Comparison of ENCODE assay signal across 8 cellular contexts in the genomic region with DNA sequence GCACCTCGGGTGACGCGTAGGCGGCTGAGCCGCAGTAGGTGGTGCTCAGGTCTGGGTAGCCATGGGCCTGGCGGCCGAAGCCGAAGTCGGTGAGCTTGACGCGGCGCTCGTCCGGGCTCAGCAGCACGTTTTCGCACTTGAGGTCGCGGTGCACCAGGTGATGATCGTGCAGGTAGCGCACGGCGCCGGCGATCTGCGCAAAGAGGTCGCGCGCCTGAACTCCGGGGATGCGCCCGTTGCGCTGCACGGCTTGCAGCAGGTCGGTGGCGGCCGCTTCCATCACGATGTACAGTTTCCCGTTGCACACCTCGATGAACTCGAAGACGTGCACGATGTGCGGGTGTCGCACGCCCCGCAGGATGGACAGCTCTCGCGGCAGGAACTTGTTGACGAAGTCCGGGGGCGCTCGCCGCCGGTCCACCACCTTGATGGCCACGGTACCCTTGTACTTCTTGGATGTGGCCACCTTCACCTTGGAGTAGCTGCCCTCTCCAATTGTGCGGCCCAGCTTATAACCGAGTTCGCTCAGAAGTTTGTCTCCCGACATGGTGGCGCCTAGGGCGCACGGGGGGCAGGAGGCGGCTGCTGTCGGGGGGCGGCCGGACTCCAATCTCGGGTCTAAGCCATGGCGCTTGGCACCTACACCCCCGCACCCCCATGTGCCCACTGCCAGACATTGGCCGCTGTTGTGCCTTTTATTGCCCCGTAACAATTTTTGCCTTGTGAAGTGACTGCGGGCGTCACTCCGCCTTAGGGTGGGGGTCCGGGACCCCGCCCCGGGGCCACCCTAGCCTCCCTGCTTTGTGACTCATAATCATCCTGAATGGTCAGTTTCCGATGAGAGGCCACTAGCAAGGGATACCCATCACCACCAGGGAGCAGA. TPM values are rescaled to one million over a fixed set of nuclear protein-coding genes. Genes with fewer than 3 reads are reported as not detected.
A peak's percentile ranks its signal among the peaks of the same experiment; 100 is the strongest.
DNase-seq lines count a peak whose midpoint lies in the region; TF ChIP-seq lines count a peak whose summit lies in the region.

A gene (minus strand): TSS at position 668 of the 883 bp plus-strand sequence. CDS start 121 bp downstream, at position 547.

- TF ChIP-seq CTCF in GM12865 (IDR thresholded peaks at IDR 0.05; ENCODE audit: insufficient read depth, low read depth, low read length, missing control alignments) (no peak), fibroblast of mammary gland (conservative IDR thresholded peaks at IDR 0.05; ENCODE audit: control insufficient read depth, insufficient read depth, low read depth, low read length) (peak; percentile 23)

- H3K36me3 ChIP-seq in SJCRH30 = peaks cover 7% of the 10 kb centered on the region

- intact Hi-C loops in posterior vena cava (cut with DNase I) = no loop called here

- DNase-seq in GM12865 (ENCODE audit: low read depth) = no peak
- DNase-seq in SJCRH30 = no peak
- peak; percentile 42 for DNase-seq in fibroblast of mammary gland (ENCODE audit: low read depth)
- peak; percentile 85 for DNase-seq in posterior vena cava (ENCODE audit: low spot score)
- no peak for DNase-seq in GM19238 (ENCODE audit: insufficient read length, low spot score)
- DNase-seq in AML-193 (lab: John Stamatoyannopoulos, UW) = no peak
- no peak for DNase-seq in ureter (ENCODE audit: low spot score)
- no peak for DNase-seq in NCI-H1930 (lab: John Stamatoyannopoulos, UW)

- peak within 1 kb of the TSS; percentile 100 for H3K4me3 ChIP-seq in GM12865 (ENCODE audit: low read depth, low read length)
- H3K4me3 ChIP-seq in SJCRH30 = peak within 1 kb of the TSS; percentile 68
- peak within 1 kb of the TSS; percentile 94 for H3K4me3 ChIP-seq in fibroblast of mammary gland (ENCODE audit: control insufficient read depth, low read depth, low read length)

- H3K27ac ChIP-seq in SJCRH30 = peak within 1 kb of the TSS; percentile 65

- H3K9me3 ChIP-seq in SJCRH30 (replicated peaks) = 0 out of 2 replicates have a peak, but pooled peaks cover 4% of the 10 kb centered on the region

- H3K27me3 ChIP-seq in SJCRH30 = no peaks in the 10 kb centered on the region

- no peaks in the 10 kb centered on the region for H3K4me1 ChIP-seq in SJCRH30

RNA-seq across cellular contexts. Expression of the gene that starts here (rescaled TPM):
- 1.7 and 1.8 TPM in 2 replicates for total RNA-seq in SJCRH30 (2014; rRNA removed; shearing (Covaris generic))
- under 1 TPM; 0.46 to 1.00 TPM for total RNA-seq in posterior vena cava
- total RNA-seq in ureter = 3.4 TPM

Comparison
In these comparisons a context has a peak if more than half of its experiments do, and no peak if none do; other contexts are left out.
1. Peak in DNase-seq in posterior vena cava; RNA of the gene not detected or under 1 TPM.